Comparison of ENCODE assay signal across 25 cellular contexts in the genomic region with DNA sequence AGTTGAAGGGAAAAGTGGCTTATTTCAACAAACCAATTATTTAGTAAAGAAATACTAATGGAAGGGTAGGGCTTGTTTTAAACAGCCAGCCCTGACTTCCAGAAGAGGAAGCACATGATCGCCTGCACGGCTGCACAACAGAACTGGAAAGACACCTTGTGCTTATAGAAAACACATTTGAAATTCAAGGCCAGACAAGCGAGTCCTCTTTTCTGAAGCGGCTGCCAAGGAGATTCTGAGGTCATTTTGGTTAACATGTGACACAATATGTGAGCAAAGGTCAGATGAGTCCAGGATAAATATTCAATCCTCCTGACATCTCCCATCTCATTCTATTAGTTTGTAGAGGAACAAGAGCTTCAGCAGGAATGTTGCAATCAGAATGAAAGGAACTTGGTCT.
DNase-seq lines count a peak whose midpoint lies in the region; ATAC-seq and TF ChIP-seq lines count a peak whose summit lies in the region.
"Had no signal": no experiment of that assay in that cellular context is flagged by ENCODE, and none has a peak within 500 bp of the region (broad histone marks: within the 10 kb centered on the region; RNA-seq: fewer than 3 reads in every experiment).

No MANE protein-coding gene starts in this region.

- H3K27ac ChIP-seq in gastroesophageal sphincter: no peak overlapping the region
- H3K27ac ChIP-seq: ascending aorta, C4-2B, cardiac muscle cell, esophagus muscularis mucosa, KMS-11, left lung, spleen had no signal

- no peaks in the 10 kb centered on the region for H3K36me3 ChIP-seq in gastroesophageal sphincter
- H3K36me3 ChIP-seq: ascending aorta, cardiac muscle cell, esophagus muscularis mucosa, left lung, spleen had no signal

- TF ChIP-seq POLR2A in gastroesophageal sphincter (IDR thresholded peaks at IDR 0.05): no peak

- WGBS in gastroesophageal sphincter (ENCODE audit: low coverage in 1 of 2), 2 donors: 17 to 60% methylated on average over 1 to 4 of the region's 4 CpGs

- peak; percentile 28 for ATAC-seq in gastroesophageal sphincter
- ATAC-seq: activated naive CD4-positive, alpha-beta T cell treated with anti-CD3 and anti-CD28 coated beads, Interleukin-2, amount 50 U/mL, for 72 hours; GM23338; left lung had no signal

- no peaks in the 10 kb centered on the region for H3K4me1 ChIP-seq in gastroesophageal sphincter
- H3K4me1 ChIP-seq: ascending aorta, left lung, spleen had no signal

- TF ChIP-seq CTCF in gastroesophageal sphincter (IDR thresholded peaks at IDR 0.05): no peak

- in situ Hi-C loops in SK-MEL-5 (cut with HindIII; ENCODE audit: low pct_unique_long_range_greater_than_20kb, low sequenced_read_pairs): no loop called here
- in situ Hi-C loops in ACHN (cut with HindIII; ENCODE audit: low pct_ligation_motif_present, low pct_unique_long_range_greater_than_20kb, low sequenced_read_pairs): no loop called here

- no peak for TF ChIP-seq EP300 in gastroesophageal sphincter (IDR thresholded peaks at IDR 0.05)

- peak; percentile 5 for DNase-seq in ELR (ENCODE audit: low read depth)
- DNase-seq in SK-MEL-5 (ENCODE audit: low read depth, low spot score): peak; percentile 97
- peak; percentile 43 for DNase-seq in renal cortical epithelial cell (ENCODE audit: low read depth)
- DNase-seq in GM03348 (ENCODE audit: low spot score): no peak
- no peak for DNase-seq in ACHN
- no peak for DNase-seq in NCI-H2081 (lab: John Stamatoyannopoulos, UW)
- DNase-seq: activated CD4-positive, alpha-beta memory T cell treated with anti-CD3 and anti-CD28 coated beads for 36 hours; activated CD4-positive, CD25-positive, alpha-beta regulatory T cell; activated CD8-positive, alpha-beta memory T cell treated with anti-CD3 and anti-CD28 coated beads, Interleukin-2, amount 50 U/mL, for 48 hours; hypothalamus; immature natural killer cell; left lung; naive B cell; NCI-H526 treated with DMSO at 0.1 percent for 48 hours; SIG-M5; spleen; SW 1271 had no signal

- H3K27me3 ChIP-seq in gastroesophageal sphincter: no peaks in the 10 kb centered on the region
- H3K27me3 ChIP-seq: ascending aorta, cardiac muscle cell, esophagus muscularis mucosa, left lung, spleen had no signal

- no peak overlapping the region for H3K4me3 ChIP-seq in gastroesophageal sphincter
- H3K4me3 ChIP-seq: ascending aorta, cardiac muscle cell, esophagus muscularis mucosa, GM23338, left lung, spleen had no signal

- H3K9me3 ChIP-seq in gastroesophageal sphincter: no peaks in the 10 kb centered on the region
- H3K9me3 ChIP-seq: ascending aorta, esophagus muscularis mucosa, left lung, spleen had no signal

Comparison
In these comparisons a context has a peak if more than half of its experiments do, and no peak if none do; other contexts are left out.
1. DNase-seq: peak in ELR (single experiment), SK-MEL-5 (single experiment) and renal cortical epithelial cell (single experiment); none in GM03348 (single experiment), ACHN (single experiment) and NCI-H2081 (0 of 2).